In genomic region chr6:158297687-158298086, GRCh38 we compare ENCODE assay signal across 5 cellular contexts. TPM values are rescaled to one million over a fixed set of nuclear protein-coding genes. Genes with fewer than 3 reads are reported as not detected.
DNase-seq lines count a peak whose midpoint lies in the region; ATAC-seq, FAIRE-seq and TF ChIP-seq lines count a peak whose summit lies in the region.
"Not testable (repeated sequence)": the region's sequence is repeated elsewhere in the genome, so short reads cannot be mapped to it uniquely, and the experiment has no call there.

No MANE protein-coding gene starts in this region.

- TF ChIP-seq POLR2A in K562 (conservative IDR thresholded peaks at IDR 0.05) = not testable (repeated sequence)

- H3K4me2 ChIP-seq in DND-41 (ENCODE audit: insufficient read depth, low read length); K562 (ENCODE audit: insufficient read depth, low read length): not testable (repeated sequence)

- H3K36me3 ChIP-seq in DND-41 (ENCODE audit: insufficient read depth, low read length) = peaks cover 43% of the 10 kb centered on the region
- H3K36me3 ChIP-seq in K562 (ENCODE audit: control insufficient read depth, insufficient read depth, low read length) = not testable (repeated sequence)

- BruUV-seq in K562 (replicated peaks; lab: Mats Ljungman, UMichigan) = not testable (repeated sequence)

- CTCF ChIA-PET in K562 (lab: Yijun Ruan, JAX; ENCODE audit: low intra/inter-chr PET ratio) = not testable (repeated sequence)

- not testable (repeated sequence) for TF ChIP-seq EP300 in K562 (IDR thresholded peaks at IDR 0.05; ENCODE audit: low read length)

- not testable (repeated sequence) for ATAC-seq in DND-41 (ENCODE audit: insufficient read depth, low read depth); K562
- ATAC-seq in foreskin keratinocyte = peak; percentile 41

- H3K27ac ChIP-seq in DND-41 (ENCODE audit: low read length); K562 (ENCODE audit: extremely low read depth, low read depth, low read length); foreskin keratinocyte: not testable (repeated sequence)

- H4K20me1 ChIP-seq in DND-41 (ENCODE audit: insufficient read depth, low read length); K562 (replicated peaks; ENCODE audit: control insufficient read depth, insufficient read depth, low read length): not testable (repeated sequence)

- FAIRE-seq in K562 (lab: Jason Lieb, UNC) = not testable (repeated sequence)

- peaks cover 38% of the 10 kb centered on the region for H3K9me3 ChIP-seq in DND-41 (ENCODE audit: insufficient read depth, low read length, severe bottlenecking)
- not testable (repeated sequence) for H3K9me3 ChIP-seq in K562 (replicated peaks; ENCODE audit: control insufficient read depth, insufficient read depth, low read depth, low read length)

- not testable (repeated sequence) for H3K9ac ChIP-seq in DND-41 (ENCODE audit: low read depth, low read length); K562 (ENCODE audit: insufficient read depth in 1 of 2, low read depth in 2 of 2, low read length in 2 of 2)

- POLR2A ChIA-PET in K562 (lab: Yijun Ruan, JAX) = not testable (repeated sequence)

- TF ChIP-seq RAD21 in K562 (CRISPR knock-in tag; conservative IDR thresholded peaks at IDR 0.05 in 1 of 2, IDR thresholded peaks at IDR 0.05 in 1 of 2) = not testable (repeated sequence)

- in situ Hi-C loops in K562 (cut with MboI) = not testable (repeated sequence)

- H3K4me3 ChIP-seq in DND-41 (ENCODE audit: low read depth in 1 of 2, low read length in 2 of 2); K562: not testable (repeated sequence)

- DNase-seq in CMK (ENCODE audit: low read depth) = peak; percentile 76
- peak; percentile 21 for DNase-seq in DND-41
- DNase-seq in OCI-M1 (lab: John Stamatoyannopoulos, UW) = peak; percentile 67
- DNase-seq in K562 (ENCODE audit: extremely low read depth in 1 of 4, low spot score in 3 of 4); foreskin keratinocyte: not testable (repeated sequence)

- H3K9me1 ChIP-seq in K562 (ENCODE audit: control insufficient read depth, insufficient read depth, low read length) = not testable (repeated sequence)

- TF ChIP-seq CTCF in DND-41 (IDR thresholded peaks at IDR 0.05; ENCODE audit: borderline replicate concordance, extremely low read depth, low read length, poor library complexity, severe bottlenecking); K562 (IDR thresholded peaks at IDR 0.05 in 2 of 3, conservative IDR thresholded peaks at IDR 0.05 in 1 of 3; ENCODE audit: insufficient read depth in 2 of 3, low read depth in 1 of 3, low read length in 3 of 3); foreskin keratinocyte (conservative IDR thresholded peaks at IDR 0.05): not testable (repeated sequence)

- WGBS in K562 (ENCODE audit: insufficient coverage, low coverage, missing lambda C conversion rate) = 81% methylated on average over 9 of the region's 9 CpGs

- not testable (repeated sequence) for H3K4me1 ChIP-seq in DND-41 (ENCODE audit: insufficient read depth, low read length); K562 (replicated peaks in 1 of 2; ENCODE audit: control insufficient read depth in 2 of 2, insufficient read depth in 2 of 2, low read length in 2 of 2)
- peaks cover 23% of the 10 kb centered on the region for H3K4me1 ChIP-seq in foreskin keratinocyte

- H3K79me2 ChIP-seq in DND-41 (ENCODE audit: insufficient read depth, low read length); K562 (ENCODE audit: control insufficient read depth, insufficient read depth, low read length): not testable (repeated sequence)

- H3K27me3 ChIP-seq in DND-41 (ENCODE audit: insufficient read depth, low read length, poor library complexity); K562 (ENCODE audit: control insufficient read depth in 2 of 2, insufficient read depth in 2 of 2, low read length in 2 of 2); foreskin keratinocyte: not testable (repeated sequence)

- not testable (repeated sequence) for H2AFZ ChIP-seq in DND-41 (ENCODE audit: low read depth, low read length); K562 (ENCODE audit: low read depth, low read length)

- intact Hi-C loops in K562 (cut with micrococcal nuclease) = not testable (repeated sequence)

TF ChIP-seq in K562, 482 proteins besides CTCF, POLR2A, EP300 and RAD21:
- TF ChIP-seq CBX3 (IDR thresholded peaks at IDR 0.05; ENCODE audit: borderline replicate concordance in 1 of 2, low read length in 2 of 2) (peak in 1 of 2 experiments; percentile 34; a peak in 1 of 3 replicates), TRIM28 (IDR thresholded peaks at IDR 0.05) (peak; percentile 72; the same call in 1 of the 2 replicates), ZNF280A (IDR thresholded peaks at IDR 0.05; ENCODE audit: low read depth, partially characterized antibody) (peak; percentile 81), ZNF445 (CRISPR knock-in tag; IDR thresholded peaks at IDR 0.05; ENCODE audit: low read depth) (peak; percentile 94), CBX5 (IDR thresholded peaks at IDR 0.05; ENCODE audit: borderline replicate concordance, low read depth) (0 out of 2 replicates have a peak, but pooled peaks have one; percentile 59)

RNA-seq across cellular contexts. Expression of gene TULP4, which starts 14.6 kb away (rescaled TPM):
- 55.8 and 138 TPM in 2 replicates for total RNA-seq in K562 (2011; cell fraction: chromatin; rRNA removed; ENCODE audit: low replicate concordance)
- total RNA-seq in K562 (2011; cell fraction: nucleolus; rRNA removed) = 31.7 and 40.0 TPM in 2 replicates
- 43.3 and 43.6 TPM in 2 replicates for total RNA-seq in K562 (2011; cell fraction: nucleoplasm; rRNA removed)
- total RNA-seq in K562 (2014; rRNA removed) (33.3 and 33.8 TPM in 2 replicates), K562 (2014; rRNA removed; fragmentation: Illumina TruSeq; extraction: Trizol) (50.4 and 52.4 TPM in 2 replicates), K562 (2015; rRNA removed; fragmentation: Illumina TruSeq; extraction: Trizol) (43.7 and 48.8 TPM in 2 replicates), K562 (2021) (42.5 and 46.9 TPM in 2 replicates), foreskin keratinocyte (40.9 and 50.0 TPM in 2 replicates)
- polyA plus RNA-seq in K562 (2011; rRNA removed) (8.7 and 9.4 TPM in 2 replicates), K562 (2014; fragmentation: Illumina TruSeq; extraction: Trizol) (8.0 and 8.4 TPM in 2 replicates), K562 (2014; fragmentation: Nextera tagmentation; extraction: Ambion mirVana) (1 to 10 TPM; 1.2 to 4.2 TPM), K562 (2014; rRNA removed) (7.4 and 11.0 TPM in 2 replicates), foreskin keratinocyte (2.0 and 2.2 TPM in 2 replicates)
- 6.3 and 7.4 TPM in 2 replicates for polyA plus RNA-seq in K562 (2011; cell fraction: cytosol; rRNA removed)
- polyA plus RNA-seq in K562 (2011; cell fraction: nucleus; rRNA removed) = 9.1 and 13.4 TPM in 2 replicates
- 5.3 and 6.3 TPM in 2 replicates for polyA plus RNA-seq in K562 (2012)
- 95.3 and 111 TPM in 2 replicates for polyA minus RNA-seq in K562 (2011; rRNA and poly(A)+ RNA removed)
- polyA minus RNA-seq in K562 (2011; cell fraction: cytosol; rRNA and poly(A)+ RNA removed) = 43.8 and 48.1 TPM in 2 replicates
- polyA minus RNA-seq in K562 (2011; cell fraction: nucleus; rRNA and poly(A)+ RNA removed) = 31.8 and 41.5 TPM in 2 replicates
